12 cellular contexts compared by ENCODE assay signal in genomic region chr16:30120340-30121105, GRCh38. TPM values are rescaled to one million over a fixed set of nuclear protein-coding genes. Genes with fewer than 3 reads are reported as not detected.
DNase-seq lines count a peak whose midpoint lies in the region; ATAC-seq and TF ChIP-seq lines count a peak whose summit lies in the region.
"Had no signal": no experiment of that assay in that cellular context is flagged by ENCODE, and none has a peak within 500 bp of the region (broad histone marks: within the 10 kb centered on the region; RNA-seq: fewer than 3 reads in every experiment).

No MANE protein-coding gene starts in this region.

- peaks cover 26% of the 10 kb centered on the region for H3K4me1 ChIP-seq in CD4-positive, alpha-beta memory T cell (ENCODE audit: insufficient read depth, low read length)
- H3K4me1 ChIP-seq in neutrophil (ENCODE audit: control insufficient read depth in 1 of 2, insufficient read depth in 1 of 2, low read depth in 1 of 2, low read length in 1 of 2), result peaks cover 30 to 34% of the 10 kb centered on the region in 2 experiments

- POLR2A ChIA-PET in CD4-positive, alpha-beta memory T cell (lab: Charles Lee; ENCODE audit: partially characterized antibody), result interaction anchor here (0.6 to 2.4 kb wide), 7 partner anchors 9 to 524 kb away, joined by 3 to 21 read pairs (median 4); partner anchors contain the start of genes CORO1A and YPEL3

- H3K36me3 ChIP-seq in CD4-positive, alpha-beta memory T cell (ENCODE audit: insufficient read depth, low read length), result peaks cover 18% of the 10 kb centered on the region
- peaks cover 58% of the 10 kb centered on the region for H3K36me3 ChIP-seq in neutrophil

- H3K4me3 Mint-ChIP-seq in CD4-positive, alpha-beta memory T cell, result peak overlapping the region in 6 of 8 donors; percentile 15 to 75 (median 46)

- no peak overlapping the region for H3K4me3 ChIP-seq in CD4-positive, alpha-beta memory T cell (ENCODE audit: low read length in 2 of 2)
- no peak overlapping the region for H3K4me3 ChIP-seq in neutrophil (ENCODE audit: low read depth in 1 of 2, low read length in 1 of 2)

- ATAC-seq in HG03280 (IDR thresholded peaks at IDR 0.05; ENCODE audit: unreplicated experiment), result no peak

- intact Hi-C loops in CD4-positive, alpha-beta memory T cell (cut with micrococcal nuclease), result loop anchor here (5.0 to 10.0 kb wide), 2 partner anchors 33 to 284 kb away; partner anchors contain the start of gene ZNF771
- intact Hi-C loops in head of caudate nucleus (cut with DNase I), result loop anchor here (5.0 kb wide), 1 partner anchor 53 kb away; the partner anchor contains the start of gene ALDOA

- H3K36me3 Mint-ChIP-seq in CD4-positive, alpha-beta memory T cell, result peaks cover 8 to 24% of the 10 kb centered on the region in 2 donors

- H3K9me3 Mint-ChIP-seq in CD4-positive, alpha-beta memory T cell, result no peaks in the 10 kb centered on the region
- H3K9me3 Mint-ChIP-seq: activated CD4-positive, alpha-beta T cell treated with anti-CD3 and anti-CD28 coated beads, Interleukin-2, amount 10 ng/mL, durations not matched to agents 7 days and 5 days had no signal

- H3K27me3 ChIP-seq in CD4-positive, alpha-beta memory T cell (ENCODE audit: insufficient read depth, low read length), result no peaks in the 10 kb centered on the region
- H3K27me3 ChIP-seq in neutrophil, result no peaks in the 10 kb centered on the region

- CTCF ChIA-PET in CD4-positive, alpha-beta memory T cell (lab: Charles Lee; ENCODE audit: partially characterized antibody), result interaction anchor here (0.7 to 1.9 kb wide), 3 partner anchors 23 to 65 kb away, joined by 3 to 8 read pairs (median 4); partner anchors contain the start of gene TBX6

- H3K9me3 ChIP-seq in CD4-positive, alpha-beta memory T cell (ENCODE audit: control insufficient read depth in 1 of 2, low read length in 2 of 2), result no peaks in the 10 kb centered on the region
- no peaks in the 10 kb centered on the region for H3K9me3 ChIP-seq in neutrophil

- H3K4me1 Mint-ChIP-seq in CD4-positive, alpha-beta memory T cell, result peaks cover 8 to 39% (median 21%) of the 10 kb centered on the region in 4 donors

- DNase-seq in CD4-positive, alpha-beta memory T cell, result no peak
- DNase-seq in LoVo (ENCODE audit: low spot score) (peak; percentile 64), epithelial cell of prostate (ENCODE audit: low read depth, low spot score) (no peak), NCI-H1694 (lab: John Stamatoyannopoulos, UW) (no peak), head of caudate nucleus (no peak)
- DNase-seq: activated CD4-positive, alpha-beta T cell treated with anti-CD3 and anti-CD28 coated beads, Interleukin-2, amount 10 ng/mL, durations not matched to agents 7 days and 5 days; NCI-H1105; NCI-H446 treated with DMSO at 0.1 percent for 48 hours; OCI-M1; substantia nigra had no signal

- no peak overlapping the region for H3K27ac ChIP-seq in CD4-positive, alpha-beta memory T cell (ENCODE audit: low read depth, low read length)
- H3K27ac ChIP-seq in epithelial cell of prostate, result peak overlapping the region; percentile 10
- peak overlapping the region; percentile 84 for H3K27ac ChIP-seq in neutrophil

- no peaks in the 10 kb centered on the region for H3K27me3 Mint-ChIP-seq in CD4-positive, alpha-beta memory T cell
- H3K27me3 Mint-ChIP-seq: activated CD4-positive, alpha-beta T cell treated with anti-CD3 and anti-CD28 coated beads, Interleukin-2, amount 10 ng/mL, durations not matched to agents 7 days and 5 days had no signal

- peak overlapping the region in 4 of 7 donors; percentile 15 to 88 (median 64) for H3K27ac Mint-ChIP-seq in CD4-positive, alpha-beta memory T cell

- no peak for TF ChIP-seq CTCF in neutrophil (IDR thresholded peaks at IDR 0.05)

RNA-seq across cellular contexts. Expression of gene MAPK3, which starts 2.5 kb away (rescaled TPM):
- total RNA-seq in CD4-positive, alpha-beta memory T cell, result 10 to 100 TPM; 87.4 to 90.4 TPM
- 10 to 100 TPM in 1 of 2 donors, 1 to 10 TPM in 1; 9.9 to 10.6 TPM for polyA plus RNA-seq in CD4-positive, alpha-beta memory T cell

RNA-seq across cellular contexts. Expression of gene GDPD3, which starts 7.2 kb away (rescaled TPM):
- 10 to 100 TPM; 31.5 to 37.2 TPM for total RNA-seq in CD4-positive, alpha-beta memory T cell
- under 1 TPM in 1 of 2 donors, not detected in 1; 0.25 TPM for polyA plus RNA-seq in CD4-positive, alpha-beta memory T cell

RNA-seq across cellular contexts. Expression of gene YPEL3, which starts 24.5 kb away (rescaled TPM):
- 100 to 1,000 TPM; 263 to 266 TPM for total RNA-seq in CD4-positive, alpha-beta memory T cell
- 100 to 1,000 TPM; 172 to 331 TPM for polyA plus RNA-seq in CD4-positive, alpha-beta memory T cell

RNA-seq across cellular contexts. Expression of gene TBX6, which starts 28.8 kb away (rescaled TPM):
- total RNA-seq in CD4-positive, alpha-beta memory T cell, result 1 to 10 TPM; 1.3 to 1.4 TPM
- polyA plus RNA-seq in CD4-positive, alpha-beta memory T cell, result under 1 TPM in 1 of 2 donors, not detected in 1; 0.36 TPM

RNA-seq across cellular contexts. Expression of gene PPP4C, which starts 44.7 kb away (rescaled TPM):
- 10 to 100 TPM; 75.8 to 86.3 TPM for total RNA-seq in CD4-positive, alpha-beta memory T cell
- 100 to 1,000 TPM; 167 to 276 TPM for polyA plus RNA-seq in CD4-positive, alpha-beta memory T cell
